Comparison of ENCODE assay signal across 9 cellular contexts in genomic region chr2:109615637-109616144, GRCh38. TPM values are rescaled to one million over a fixed set of nuclear protein-coding genes. Genes with fewer than 3 reads are reported as not detected.
DNase-seq lines count a peak whose midpoint lies in the region; ATAC-seq, FAIRE-seq and TF ChIP-seq lines count a peak whose summit lies in the region.
"Had no signal": no experiment of that assay in that cellular context is flagged by ENCODE, and none has a peak within 500 bp of the region (broad histone marks: within the 10 kb centered on the region; RNA-seq: fewer than 3 reads in every experiment).

No MANE protein-coding gene starts in this region.

- H3K9me3 Mint-ChIP-seq in activated CD4-positive, alpha-beta T cell treated with anti-CD3 and anti-CD28 coated beads, Interleukin-2, amount 10 ng/mL, durations not matched to agents 7 days and 5 days, result no peaks in the 10 kb centered on the region

- no peak overlapping the region for H3K27ac ChIP-seq in brain microvascular endothelial cell
- H3K27ac ChIP-seq in HepG2 (ENCODE audit: extremely low read length, insufficient read depth, low read length), result peak overlapping the region; percentile 88
- peak overlapping the region; percentile 99 for H3K27ac ChIP-seq in suprapubic skin

- peak overlapping the region; percentile 89 for H3K9ac ChIP-seq in HepG2 (ENCODE audit: insufficient read depth, low read depth, low read length)

- no TSS peak for BruUV-seq in HepG2 (replicated peaks; lab: Mats Ljungman, UMichigan)

- H3K4me1 Mint-ChIP-seq in activated CD4-positive, alpha-beta T cell treated with anti-CD3 and anti-CD28 coated beads, Interleukin-2, amount 10 ng/mL, durations not matched to agents 7 days and 5 days, result peaks cover 11% of the 10 kb centered on the region

- TF ChIP-seq RAD21 in HepG2 (CRISPR knock-in tag; IDR thresholded peaks at IDR 0.05), result no peak; the same call in 1 of the 2 replicates

- H3K27me3 Mint-ChIP-seq in activated CD4-positive, alpha-beta T cell treated with anti-CD3 and anti-CD28 coated beads, Interleukin-2, amount 10 ng/mL, durations not matched to agents 7 days and 5 days, result peaks cover 64% of the 10 kb centered on the region

- intact Hi-C loops in HepG2 (cut with micrococcal nuclease; ENCODE audit: unreplicated experiment), result loop anchor here (1.0 to 2.0 kb wide), 3 partner anchors 15 to 69 kb away; no protein-coding TSS in a partner anchor

- no peak for DNase-seq in activated CD4-positive, alpha-beta T cell treated with anti-CD3 and anti-CD28 coated beads, Interleukin-2, amount 10 ng/mL, durations not matched to agents 7 days and 5 days
- DNase-seq in activated CD4-positive, alpha-beta T cell treated with anti-CD3 and anti-CD28 coated beads for 48 hours, result no peak
- DNase-seq in brain microvascular endothelial cell, result no peak
- peak; percentile 73 for DNase-seq in HepG2 (ENCODE audit: low spot score)
- DNase-seq in suprapubic skin (ENCODE audit: low spot score in 2 of 2), result no peak
- no peak for DNase-seq in GM10248 (ENCODE audit: extremely low spot score)
- DNase-seq in dermis blood vessel endothelial cell, result no peak
- DNase-seq: NCI-H2081 treated with DMSO at 0.1 percent for 48 hours had no signal

- peak overlapping the region; percentile 83 for H3K4me2 ChIP-seq in HepG2 (ENCODE audit: low read depth, low read length)

- FAIRE-seq in HepG2 (lab: Jason Lieb, UNC), result peak; percentile 30

- H3K36me3 ChIP-seq in brain microvascular endothelial cell (replicated peaks) (no peaks in the 10 kb centered on the region), HepG2 (replicated peaks in 1 of 2; ENCODE audit: control insufficient read depth in 1 of 2, insufficient read depth in 2 of 2, low read length in 2 of 2) (no peaks in the 10 kb centered on the region), suprapubic skin (no peaks in the 10 kb centered on the region)

- no peak overlapping the region for H3K27ac Mint-ChIP-seq in activated CD4-positive, alpha-beta T cell treated with anti-CD3 and anti-CD28 coated beads, Interleukin-2, amount 10 ng/mL, durations not matched to agents 7 days and 5 days

- TF ChIP-seq EP300 in HepG2 (IDR thresholded peaks at IDR 0.05; ENCODE audit: low read depth in 2 of 2, low read length in 2 of 2) (no peak), HepG2 (CRISPR knock-in tag; IDR thresholded peaks at IDR 0.05; ENCODE audit: borderline replicate concordance) (no peak), suprapubic skin (IDR thresholded peaks at IDR 0.05) (no peak)

- H3K4me1 ChIP-seq in HepG2 (ENCODE audit: insufficient read depth, low read length), result peaks cover 46% of the 10 kb centered on the region
- H3K4me1 ChIP-seq in suprapubic skin, result peaks cover 62% of the 10 kb centered on the region

- peak; percentile 30 for TF ChIP-seq CTCF in brain microvascular endothelial cell (IDR thresholded peaks at IDR 0.05; ENCODE audit: low read depth, low read length, missing control alignments)
- peak; percentile 67 for TF ChIP-seq CTCF in HepG2 (CRISPR knock-in tag; IDR thresholded peaks at IDR 0.05)
- peak in 1 of 2 donors; percentile 16 for TF ChIP-seq CTCF in suprapubic skin (IDR thresholded peaks at IDR 0.05)
- TF ChIP-seq CTCF in GM10248 (IDR thresholded peaks at IDR 0.05; ENCODE audit: control extremely low read depth, extremely low read depth, low read depth, missing control alignments), result no peak

- CTCF ChIA-PET in activated CD4-positive, alpha-beta T cell treated with anti-CD3 and anti-CD28 coated beads, Interleukin-2, amount 10 ng/mL, durations not matched to agents 7 days and 5 days (lab: Charles Lee), result no interaction called here
- CTCF ChIA-PET in HepG2 (lab: Yijun Ruan, JAX; ENCODE audit: low intra/inter-chr PET ratio, low total read pairs), result interaction anchor here (0.8 to 1.8 kb wide), 4 partner anchors 14 to 120 kb away, joined by 4 to 6 read pairs (median 5); no protein-coding TSS in a partner anchor
- CTCF ChIA-PET in GM10248 (lab: Yijun Ruan, JAX), result interaction anchor here (1.4 to 1.7 kb wide), 2 partner anchors 11 to 13 kb away, joined by 4 to 5 read pairs; no protein-coding TSS in a partner anchor

- H3K36me3 Mint-ChIP-seq in activated CD4-positive, alpha-beta T cell treated with anti-CD3 and anti-CD28 coated beads, Interleukin-2, amount 10 ng/mL, durations not matched to agents 7 days and 5 days (ENCODE audit: low read depth), result no peaks in the 10 kb centered on the region

- peak overlapping the region; percentile 30 for H3K4me3 Mint-ChIP-seq in activated CD4-positive, alpha-beta T cell treated with anti-CD3 and anti-CD28 coated beads, Interleukin-2, amount 10 ng/mL, durations not matched to agents 7 days and 5 days

- 1% methylated on average over 11 of the region's 24 CpGs for WGBS in HepG2 (ENCODE audit: low lambda C conversion rate)
- WGBS in suprapubic skin, result 27% methylated on average over 21 of the region's 24 CpGs

- in situ Hi-C loops in brain microvascular endothelial cell (cut with HindIII; ENCODE audit: low pct_ligation_motif_present, low sequenced_read_pairs) (no loop called here), HepG2 (cut with HindIII; ENCODE audit: extremely low pct_ligation_motif_present, low pct_unique_long_range_greater_than_20kb) (loop anchor here (5.0 kb wide), 1 partner anchor 47 kb away; no protein-coding TSS in a partner anchor)

- H3K4me3 ChIP-seq in brain microvascular endothelial cell (ENCODE audit: low read depth, low read length), result peak overlapping the region; percentile 61
- H3K4me3 ChIP-seq in HepG2 (replicated peaks in 1 of 3; ENCODE audit: insufficient read depth in 1 of 3, low read depth in 2 of 3, low read length in 3 of 3), result peak overlapping the region; percentile 67 to 94 (median 80)
- peak overlapping the region; percentile 84 for H3K4me3 ChIP-seq in suprapubic skin

- H3K9me3 ChIP-seq in HepG2 (ENCODE audit: low read length) (no peaks in the 10 kb centered on the region), suprapubic skin (no peaks in the 10 kb centered on the region)

- POLR2A ChIA-PET in activated CD4-positive, alpha-beta T cell treated with anti-CD3 and anti-CD28 coated beads, Interleukin-2, amount 10 ng/mL, durations not matched to agents 7 days and 5 days (lab: Charles Lee), result no interaction called here
- POLR2A ChIA-PET in HepG2 (lab: Yijun Ruan, JAX) (interaction anchor here (1.5 to 5.1 kb wide), 14 partner anchors 7 to 98 kb away, joined by 5 to 132 read pairs (median 20); no protein-coding TSS in a partner anchor), GM10248 (lab: Yijun Ruan, JAX) (no interaction called here)

- peaks cover 79% of the 10 kb centered on the region for H3K79me2 ChIP-seq in HepG2 (ENCODE audit: insufficient read depth, low read length)

- peaks cover 41% of the 10 kb centered on the region for H4K20me1 ChIP-seq in HepG2 (ENCODE audit: insufficient read depth, low read length)

- H2AFZ ChIP-seq in HepG2 (ENCODE audit: low read length), result no peak overlapping the region

- TF ChIP-seq POLR2A in HepG2 (IDR thresholded peaks at IDR 0.05; ENCODE audit: insufficient read depth in 1 of 2, low read depth in 2 of 2, low read length in 2 of 2), result no peak
- TF ChIP-seq POLR2A in suprapubic skin (IDR thresholded peaks at IDR 0.05), result no peak

- peak; percentile 18 for ATAC-seq in HepG2
- ATAC-seq in HG03565 (IDR thresholded peaks at IDR 0.05; ENCODE audit: unreplicated experiment), result no peak

- H3K27me3 ChIP-seq in brain microvascular endothelial cell (replicated peaks) (no peaks in the 10 kb centered on the region), HepG2 (ENCODE audit: control insufficient read depth in 1 of 2, insufficient read depth in 2 of 2, low read length in 2 of 2) (no peaks in the 10 kb centered on the region; a peak in 1 of 5 replicates), suprapubic skin (no peaks in the 10 kb centered on the region)

RNA-seq across cellular contexts. Expression of gene SOWAHC, which starts 1.5 kb away (rescaled TPM):
- total RNA-seq in activated CD4-positive, alpha-beta T cell treated with anti-CD3 and anti-CD28 coated beads, Interleukin-2, amount 10 ng/mL, durations not matched to agents 7 days and 5 days, result under 1 TPM; 0.25 to 0.27 TPM
- total RNA-seq in HepG2 (2016; rRNA removed; fragmentation: Illumina TruSeq; extraction: Trizol) (22.5 and 24.7 TPM in 2 replicates), suprapubic skin (10 to 100 TPM; 42.8 to 59.7 (median 57.1) TPM), dermis blood vessel endothelial cell (11.1 and 14.3 TPM in 2 replicates)
- 2.8 and 3.4 TPM in 2 replicates for total RNA-seq in HepG2 (2016; cell fraction: cytosol; rRNA removed; fragmentation: Illumina TruSeq; extraction: Trizol; ENCODE audit: low read depth)
- total RNA-seq in HepG2 (2016; cell fraction: insoluble cytoplasmic fraction; rRNA removed; fragmentation: Illumina TruSeq; extraction: Trizol), result 23.3 TPM in 2 replicates
- 18.1 and 21.3 TPM in 2 replicates for total RNA-seq in HepG2 (2016; cell fraction: membrane; rRNA removed; fragmentation: Illumina TruSeq; extraction: Trizol)
- 15.8 TPM in 2 replicates for total RNA-seq in HepG2 (2016; cell fraction: nucleus; rRNA removed; fragmentation: Illumina TruSeq; extraction: Trizol)
- polyA plus RNA-seq in HepG2 (2011; rRNA removed), result 21.2 and 21.4 TPM in 2 replicates
- 16.7 and 19.2 TPM in 2 replicates for polyA plus RNA-seq in HepG2 (2011; cell fraction: cytosol; rRNA removed)
- 9.7 and 10.8 TPM in 2 replicates for polyA plus RNA-seq in HepG2 (2011; cell fraction: nucleus; rRNA removed)
- polyA plus RNA-seq in HepG2 (2012), result 35.4 and 36.3 TPM in 2 replicates
- polyA plus RNA-seq in HepG2 (2016; cell fraction: cytosol; fragmentation: Illumina TruSeq; extraction: Trizol; ENCODE audit: low read depth), result 2.6 and 2.8 TPM in 2 replicates
- polyA plus RNA-seq in HepG2 (2016; cell fraction: insoluble cytoplasmic fraction; fragmentation: Illumina TruSeq; extraction: Trizol; ENCODE audit: low read depth), result 30.8 and 30.9 TPM in 2 replicates
- polyA plus RNA-seq in HepG2 (2016; cell fraction: membrane; fragmentation: Illumina TruSeq; extraction: Trizol; ENCODE audit: low read depth), result 12.6 and 14.5 TPM in 2 replicates
- polyA plus RNA-seq in HepG2 (2016; cell fraction: nucleus; fragmentation: Illumina TruSeq; extraction: Trizol; ENCODE audit: insufficient read depth, low read depth), result 25.4 and 26.3 TPM in 2 replicates
- polyA minus RNA-seq in HepG2 (2011; rRNA and poly(A)+ RNA removed; ENCODE audit: low replicate concordance), result 8.3 and 28.5 TPM in 2 replicates
- 31.9 and 34.1 TPM in 2 replicates for polyA minus RNA-seq in HepG2 (2011; cell fraction: cytosol; rRNA and poly(A)+ RNA removed)
- 15.5 and 17.7 TPM in 2 replicates for polyA minus RNA-seq in HepG2 (2011; cell fraction: nucleus; rRNA and poly(A)+ RNA removed)

RNA-seq across cellular contexts. Expression of gene SEPTIN10, which starts 1.9 kb away (rescaled TPM):
- 1 to 10 TPM; 1.7 to 1.8 TPM for total RNA-seq in activated CD4-positive, alpha-beta T cell treated with anti-CD3 and anti-CD28 coated beads, Interleukin-2, amount 10 ng/mL, durations not matched to agents 7 days and 5 days
- total RNA-seq in HepG2 (2016; rRNA removed; fragmentation: Illumina TruSeq; extraction: Trizol) (67.5 and 99.8 TPM in 2 replicates), suprapubic skin (100 to 1,000 TPM in 3 of 4 donors, 10 to 100 TPM in 1; 92.7 to 152 (median 110) TPM), dermis blood vessel endothelial cell (149 and 179 TPM in 2 replicates)
- total RNA-seq in HepG2 (2016; cell fraction: cytosol; rRNA removed; fragmentation: Illumina TruSeq; extraction: Trizol; ENCODE audit: low read depth), result 127 and 147 TPM in 2 replicates
- total RNA-seq in HepG2 (2016; cell fraction: insoluble cytoplasmic fraction; rRNA removed; fragmentation: Illumina TruSeq; extraction: Trizol), result 68.9 and 96.4 TPM in 2 replicates
- total RNA-seq in HepG2 (2016; cell fraction: membrane; rRNA removed; fragmentation: Illumina TruSeq; extraction: Trizol), result 82.3 and 91.0 TPM in 2 replicates
- total RNA-seq in HepG2 (2016; cell fraction: nucleus; rRNA removed; fragmentation: Illumina TruSeq; extraction: Trizol), result 59.8 and 61.0 TPM in 2 replicates
- polyA plus RNA-seq in HepG2 (2011; rRNA removed), result 40.3 and 45.8 TPM in 2 replicates
- 21.7 and 32.6 TPM in 2 replicates for polyA plus RNA-seq in HepG2 (2011; cell fraction: cytosol; rRNA removed)
- 33.2 and 41.7 TPM in 2 replicates for polyA plus RNA-seq in HepG2 (2011; cell fraction: nucleus; rRNA removed)
- polyA plus RNA-seq in HepG2 (2012), result 73.2 and 109 TPM in 2 replicates
- polyA plus RNA-seq in HepG2 (2016; cell fraction: cytosol; fragmentation: Illumina TruSeq; extraction: Trizol; ENCODE audit: low read depth), result 13.9 and 14.1 TPM in 2 replicates
- 101 and 102 TPM in 2 replicates for polyA plus RNA-seq in HepG2 (2016; cell fraction: insoluble cytoplasmic fraction; fragmentation: Illumina TruSeq; extraction: Trizol; ENCODE audit: low read depth)
- 27.0 and 27.3 TPM in 2 replicates for polyA plus RNA-seq in HepG2 (2016; cell fraction: membrane; fragmentation: Illumina TruSeq; extraction: Trizol; ENCODE audit: low read depth)
- polyA plus RNA-seq in HepG2 (2016; cell fraction: nucleus; fragmentation: Illumina TruSeq; extraction: Trizol; ENCODE audit: insufficient read depth, low read depth), result 55.0 TPM in 2 replicates
- 19.0 and 33.7 TPM in 2 replicates for polyA minus RNA-seq in HepG2 (2011; rRNA and poly(A)+ RNA removed; ENCODE audit: low replicate concordance)
- polyA minus RNA-seq in HepG2 (2011; cell fraction: cytosol; rRNA and poly(A)+ RNA removed), result 67.6 and 75.0 TPM in 2 replicates
- polyA minus RNA-seq in HepG2 (2011; cell fraction: nucleus; rRNA and poly(A)+ RNA removed), result 90.5 and 106 TPM in 2 replicates

Comparison
In these comparisons a context has a peak if more than half of its experiments do, and no peak if none do; other contexts are left out.
1. RNA of gene SEPTIN10, which starts 1.9 kb away (total RNA-seq): 149 to 179 TPM in dermis blood vessel endothelial cell, 92.7 to 152 TPM in suprapubic skin and 59.8 to 147 TPM in HepG2; 1.7 to 1.8 TPM in activated CD4-positive, alpha-beta T cell treated with anti-CD3 and anti-CD28 coated beads, Interleukin-2, amount 10 ng/mL, durations not matched to agents 7 days and 5 days; every median in the first group is over 10 times any median in the second.
2. Peak in every context shown above with its lines, with median percentiles within 50 percentile points of each other: H3K4me3 ChIP-seq.